Comparison of ENCODE assay signal across 1 cellular context in genomic region chr17:409308-409847, GRCh38.
A peak's percentile ranks its signal among the peaks of the same experiment; 100 is the strongest.
TF ChIP-seq lines count a peak whose summit lies in the region.

No MANE protein-coding gene starts in this region.

TF ChIP-seq in A549, 52 proteins besides CTCF, POLR2A, EP300 and RAD21 (continued from another document):
- no peak for TF ChIP-seq REST (IDR thresholded peaks at IDR 0.05)
- TF ChIP-seq BHLHE40 (IDR thresholded peaks at IDR 0.05; ENCODE audit: low read depth, low read length) = 0 out of 2 replicates have a peak, but pooled peaks have one; percentile 5
- TF ChIP-seq KDM5A (IDR thresholded peaks at IDR 0.05) = no peak
- TF ChIP-seq MAX (IDR thresholded peaks at IDR 0.05) = no peak
TF ChIP-seq in A549: peak in this region for 7.
